In the genomic region with DNA sequence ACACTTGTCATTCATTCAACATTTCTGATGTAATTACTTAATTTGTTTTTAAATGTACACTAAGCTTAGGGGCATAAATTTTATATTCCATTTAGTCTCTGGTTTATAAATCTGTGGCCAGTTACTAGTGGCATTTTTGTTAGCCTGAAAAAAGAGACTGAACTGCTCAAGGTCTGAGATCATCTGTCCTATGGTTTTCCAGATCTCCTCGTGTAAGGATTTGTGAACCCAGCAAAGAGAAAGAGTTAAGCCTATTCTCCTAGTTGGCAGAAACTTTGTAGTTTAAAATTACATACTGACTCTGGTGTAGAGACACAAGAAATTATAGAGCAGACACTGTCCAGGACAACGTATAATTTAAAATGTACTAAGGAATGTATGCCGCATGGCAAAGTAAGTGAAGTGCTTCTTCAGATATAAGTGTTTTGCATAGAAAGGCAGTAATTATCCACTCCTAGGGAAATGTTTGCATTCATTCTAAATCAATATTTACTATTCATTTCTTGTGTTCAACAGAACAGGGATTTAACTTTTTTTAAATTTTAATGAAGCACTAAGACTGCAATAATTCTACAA, we compare ENCODE assay signal across 24 cellular contexts.
DNase-seq lines count a peak whose midpoint lies in the region; ATAC-seq and TF ChIP-seq lines count a peak whose summit lies in the region.
"Had no signal": no experiment of that assay in that cellular context is flagged by ENCODE, and none has a peak within 500 bp of the region (broad histone marks: within the 10 kb centered on the region; RNA-seq: fewer than 3 reads in every experiment).

No MANE protein-coding gene starts in this region.

- no peaks in the 10 kb centered on the region for H4K20me1 ChIP-seq in SK-N-SH (ENCODE audit: insufficient read depth)

- POLR2A ChIA-PET in SK-N-SH (lab: Yijun Ruan, JAX), result no interaction called here

- TF ChIP-seq POLR2A in vagina (IDR thresholded peaks at IDR 0.05), result no peak

- H3F3A ChIP-seq in SK-N-SH (replicated peaks; ENCODE audit: insufficient read depth), result no peaks in the 10 kb centered on the region

- no peak for ATAC-seq in Right ventricle myocardium inferior
- ATAC-seq in left lung, result peak; percentile 67
- ATAC-seq in GM19397 (IDR thresholded peaks at IDR 0.05; ENCODE audit: unreplicated experiment), result no peak
- ATAC-seq in GM19035 (IDR thresholded peaks at IDR 0.05; ENCODE audit: unreplicated experiment), result no peak
- ATAC-seq: GM12878, left cardiac atrium had no signal

- TF ChIP-seq RAD21 in SK-N-SH (IDR thresholded peaks at IDR 0.05; ENCODE audit: low read length), result no peak

- CTCF ChIA-PET in SK-N-SH (lab: Yijun Ruan, JAX), result no interaction called here

- H3K4me3 ChIP-seq in left ventricle myocardium inferior (no peak overlapping the region), SK-N-SH (ENCODE audit: low read depth in 2 of 2, low read length in 1 of 2) (no peak overlapping the region), left lung (no peak overlapping the region), vagina (no peak overlapping the region)
- H3K4me3 ChIP-seq: breast epithelium, GM12878, stomach, thyroid gland had no signal

- H3K9me3 ChIP-seq in left ventricle myocardium inferior (replicated peaks) (no peaks in the 10 kb centered on the region), SK-N-SH (no peaks in the 10 kb centered on the region), left lung (no peaks in the 10 kb centered on the region), vagina (no peaks in the 10 kb centered on the region)
- H3K9me3 ChIP-seq: breast epithelium, stomach, thyroid gland had no signal

- no peaks in the 10 kb centered on the region for H3K27me3 ChIP-seq in left ventricle myocardium inferior (ENCODE audit: low read depth)
- no peaks in the 10 kb centered on the region for H3K27me3 ChIP-seq in SK-N-SH (ENCODE audit: insufficient read depth)
- no peaks in the 10 kb centered on the region for H3K27me3 ChIP-seq in left lung
- H3K27me3 ChIP-seq in vagina, result no peaks in the 10 kb centered on the region
- H3K27me3 ChIP-seq: breast epithelium, stomach, thyroid gland had no signal

- H3K4me1 ChIP-seq in left ventricle myocardium inferior (peaks cover 15% of the 10 kb centered on the region), SK-N-SH (ENCODE audit: control insufficient read depth in 1 of 2, insufficient read depth in 2 of 2, low read depth in 1 of 2, low read length in 1 of 2) (peaks cover 0 to 8% of the 10 kb centered on the region in 2 experiments; a peak in 2 of 4 replicates), left lung (peaks cover 6 to 10% of the 10 kb centered on the region in 2 donors), vagina (no peaks in the 10 kb centered on the region)
- H3K4me1 ChIP-seq: breast epithelium, thyroid gland had no signal

- H3K36me3 ChIP-seq in left ventricle myocardium inferior (no peaks in the 10 kb centered on the region), SK-N-SH (replicated peaks in 1 of 2; ENCODE audit: control insufficient read depth in 1 of 2, insufficient read depth in 2 of 2, low read length in 1 of 2) (no peaks in the 10 kb centered on the region), left lung (no peaks in the 10 kb centered on the region), vagina (no peaks in the 10 kb centered on the region)
- H3K36me3 ChIP-seq: breast epithelium, stomach, thyroid gland had no signal

- H3K4me2 ChIP-seq in SK-N-SH, result no peak overlapping the region

- no peaks in the 10 kb centered on the region for H3K9me2 ChIP-seq in SK-N-SH

- no peak overlapping the region for H3K9ac ChIP-seq in SK-N-SH

- intact Hi-C loops in left ventricle myocardium inferior (cut with micrococcal nuclease) (no loop called here), Right ventricle myocardium inferior (cut with DNase I) (no loop called here), left lung (cut with DNase I) (no loop called here), vagina (cut with DNase I) (no loop called here)

- DNase-seq in left ventricle myocardium inferior (no peak), Right ventricle myocardium inferior (ENCODE audit: missing footprints) (no peak), SK-N-SH (no peak), left lung (no peak), vagina (ENCODE audit: extremely low spot score in 2 of 2) (no peak), NCI-H2081 (lab: John Stamatoyannopoulos, UW) (no peak)
- DNase-seq: activated CD4-positive, CD25-positive, alpha-beta regulatory T cell; activated effector memory CD4-positive, alpha-beta T cell treated with anti-CD3 and anti-CD28 coated beads, Interleukin-2, amount 50 U/mL, for 16 hours; activated T-cell treated with anti-CD3 and anti-CD28 coated beads, Interleukin-2, amount 50 U/mL, for 24 hours; CD4-positive, alpha-beta memory T cell; effector CD4-positive, alpha-beta T cell; H9; immature natural killer cell; left cardiac atrium; NCI-H1930; NCI-H82; RPMI8226; stimulated activated CD4-positive, alpha-beta T cell treated with anti-CD3 and anti-CD28 coated beads, Interleukin-2, amount 100 ng/mL, for 24 hours; stomach; thyroid gland had no signal

- 70% methylated on average over 3 of the region's 3 CpGs for WGBS in SK-N-SH (ENCODE audit: low lambda C conversion rate)

- H2AFZ ChIP-seq in SK-N-SH (ENCODE audit: low read depth), result peak overlapping the region; percentile 17; the same call in 1 of the 2 replicates

- H3K79me2 ChIP-seq in SK-N-SH (ENCODE audit: insufficient read depth), result no peaks in the 10 kb centered on the region

- no peak for TF ChIP-seq EP300 in SK-N-SH (IDR thresholded peaks at IDR 0.05; ENCODE audit: borderline replicate concordance in 1 of 2, low read depth in 1 of 2, low read length in 1 of 2)

- H3K27ac ChIP-seq in left ventricle myocardium inferior (replicated peaks) (peak overlapping the region; percentile 22), SK-N-SH (ENCODE audit: low read depth in 2 of 2, low read length in 1 of 2) (peak overlapping the region in 1 of 2 experiments; percentile 55; a peak in 1 of 4 replicates), left lung (peak overlapping the region; percentile 3 to 33), vagina (peak overlapping the region; percentile 33)
- H3K27ac ChIP-seq: breast epithelium, stomach, thyroid gland had no signal

- TF ChIP-seq CTCF in left ventricle myocardium inferior (IDR thresholded peaks at IDR 0.05; ENCODE audit: borderline replicate concordance), result no peak
- no peak for TF ChIP-seq CTCF in SK-N-SH (IDR thresholded peaks at IDR 0.05)
- TF ChIP-seq CTCF in left lung (IDR thresholded peaks at IDR 0.05), result no peak
- TF ChIP-seq CTCF in vagina (IDR thresholded peaks at IDR 0.05), result no peak

TF ChIP-seq in SK-N-SH, 30 proteins besides CTCF, POLR2A, EP300 and RAD21:
- TF ChIP-seq, protein P1, sequence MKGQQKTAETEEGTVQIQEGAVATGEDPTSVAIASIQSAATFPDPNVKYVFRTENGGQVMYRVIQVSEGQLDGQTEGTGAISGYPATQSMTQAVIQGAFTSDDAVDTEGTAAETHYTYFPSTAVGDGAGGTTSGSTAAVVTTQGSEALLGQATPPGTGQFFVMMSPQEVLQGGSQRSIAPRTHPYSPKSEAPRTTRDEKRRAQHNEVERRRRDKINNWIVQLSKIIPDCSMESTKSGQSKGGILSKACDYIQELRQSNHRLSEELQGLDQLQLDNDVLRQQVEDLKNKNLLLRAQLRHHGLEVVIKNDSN (IDR thresholded peaks at IDR 0.05; ENCODE audit: borderline replicate concordance, low read depth), result no peak
- TF ChIP-seq, protein P2, sequence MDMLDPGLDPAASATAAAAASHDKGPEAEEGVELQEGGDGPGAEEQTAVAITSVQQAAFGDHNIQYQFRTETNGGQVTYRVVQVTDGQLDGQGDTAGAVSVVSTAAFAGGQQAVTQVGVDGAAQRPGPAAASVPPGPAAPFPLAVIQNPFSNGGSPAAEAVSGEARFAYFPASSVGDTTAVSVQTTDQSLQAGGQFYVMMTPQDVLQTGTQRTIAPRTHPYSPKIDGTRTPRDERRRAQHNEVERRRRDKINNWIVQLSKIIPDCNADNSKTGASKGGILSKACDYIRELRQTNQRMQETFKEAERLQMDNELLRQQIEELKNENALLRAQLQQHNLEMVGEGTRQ (IDR thresholded peaks at IDR 0.05; ENCODE audit: borderline replicate concordance, low read depth, low read length), result no peak
- TF ChIP-seq GABPA (IDR thresholded peaks at IDR 0.05; ENCODE audit: low read depth) (no peak), SMC3 (IDR thresholded peaks at IDR 0.05; ENCODE audit: low read depth, low read length) (no peak), RCOR1 (IDR thresholded peaks at IDR 0.05; ENCODE audit: low read length) (no peak), MEF2A (IDR thresholded peaks at IDR 0.05; ENCODE audit: borderline replicate concordance, low read depth) (no peak), RFX5 (IDR thresholded peaks at IDR 0.05; ENCODE audit: low read length) (no peak), FOSL2 (IDR thresholded peaks at IDR 0.05; ENCODE audit: borderline replicate concordance, low read depth) (no peak), POLR2AphosphoS5 (IDR thresholded peaks at IDR 0.05; ENCODE audit: low read depth, low read length) (no peak), FOXM1 (IDR thresholded peaks at IDR 0.05; ENCODE audit: low read depth) (no peak), TAF1 (IDR thresholded peaks at IDR 0.05; ENCODE audit: borderline replicate concordance, low read depth, low read length) (no peak), RXRA (IDR thresholded peaks at IDR 0.05; ENCODE audit: borderline replicate concordance, low read depth) (no peak), MXI1 (IDR thresholded peaks at IDR 0.05; ENCODE audit: low read depth, low read length) (no peak), CHD2 (IDR thresholded peaks at IDR 0.05; ENCODE audit: low read length, partially characterized antibody) (no peak)
- TF ChIP-seq, protein P3, sequence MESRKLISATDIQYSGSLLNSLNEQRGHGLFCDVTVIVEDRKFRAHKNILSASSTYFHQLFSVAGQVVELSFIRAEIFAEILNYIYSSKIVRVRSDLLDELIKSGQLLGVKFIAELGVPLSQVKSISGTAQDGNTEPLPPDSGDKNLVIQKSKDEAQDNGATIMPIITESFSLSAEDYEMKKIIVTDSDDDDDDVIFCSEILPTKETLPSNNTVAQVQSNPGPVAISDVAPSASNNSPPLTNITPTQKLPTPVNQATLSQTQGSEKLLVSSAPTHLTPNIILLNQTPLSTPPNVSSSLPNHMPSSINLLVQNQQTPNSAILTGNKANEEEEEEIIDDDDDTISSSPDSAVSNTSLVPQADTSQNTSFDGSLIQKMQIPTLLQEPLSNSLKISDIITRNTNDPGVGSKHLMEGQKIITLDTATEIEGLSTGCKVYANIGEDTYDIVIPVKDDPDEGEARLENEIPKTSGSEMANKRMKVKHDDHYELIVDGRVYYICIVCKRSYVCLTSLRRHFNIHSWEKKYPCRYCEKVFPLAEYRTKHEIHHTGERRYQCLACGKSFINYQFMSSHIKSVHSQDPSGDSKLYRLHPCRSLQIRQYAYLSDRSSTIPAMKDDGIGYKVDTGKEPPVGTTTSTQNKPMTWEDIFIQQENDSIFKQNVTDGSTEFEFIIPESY (IDR thresholded peaks at IDR 0.05; ENCODE audit: borderline replicate concordance, low read depth), result no peak
TF ChIP-seq in SK-N-SH: peak in this region for 0.
